Comparison of ENCODE assay signal across 8 cellular contexts in genomic region chr1:12276225-12276624, GRCh38. TPM values are rescaled to one million over a fixed set of nuclear protein-coding genes. Genes with fewer than 3 reads are reported as not detected.
A peak's percentile ranks its signal among the peaks of the same experiment; 100 is the strongest.
DNase-seq lines count a peak whose midpoint lies in the region; FAIRE-seq and TF ChIP-seq lines count a peak whose summit lies in the region.

No MANE protein-coding gene starts in this region.

- no peak overlapping the region for H3K4me3 ChIP-seq in tibial nerve

- H3K36me3 Mint-ChIP-seq in activated CD4-positive, alpha-beta T cell treated with anti-CD3 and anti-CD28 coated beads, Interleukin-2, amount 10 ng/mL, durations not matched to agents 24 days and 14 days (ENCODE audit: low read depth), result peaks cover 56% of the 10 kb centered on the region
- H3K36me3 Mint-ChIP-seq in activated CD4-positive, alpha-beta memory T cell treated with anti-CD3 and anti-CD28 coated beads, Interleukin-2, amount 10 ng/mL, durations not matched to agents 7 days and 5 days (ENCODE audit: low read depth), result peaks cover 49% of the 10 kb centered on the region

- H3K4me3 Mint-ChIP-seq in activated CD4-positive, alpha-beta T cell treated with anti-CD3 and anti-CD28 coated beads, Interleukin-2, amount 10 ng/mL, durations not matched to agents 24 days and 14 days, result no peak overlapping the region
- no peak overlapping the region for H3K4me3 Mint-ChIP-seq in activated CD4-positive, alpha-beta memory T cell treated with anti-CD3 and anti-CD28 coated beads, Interleukin-2, amount 10 ng/mL, durations not matched to agents 7 days and 5 days

- H3K27me3 Mint-ChIP-seq in activated CD4-positive, alpha-beta T cell treated with anti-CD3 and anti-CD28 coated beads, Interleukin-2, amount 10 ng/mL, durations not matched to agents 24 days and 14 days, result no peaks in the 10 kb centered on the region
- H3K27me3 Mint-ChIP-seq in activated CD4-positive, alpha-beta memory T cell treated with anti-CD3 and anti-CD28 coated beads, Interleukin-2, amount 10 ng/mL, durations not matched to agents 7 days and 5 days, result no peaks in the 10 kb centered on the region

- H3K9me3 Mint-ChIP-seq in activated CD4-positive, alpha-beta T cell treated with anti-CD3 and anti-CD28 coated beads, Interleukin-2, amount 10 ng/mL, durations not matched to agents 24 days and 14 days, result no peaks in the 10 kb centered on the region
- no peaks in the 10 kb centered on the region for H3K9me3 Mint-ChIP-seq in activated CD4-positive, alpha-beta memory T cell treated with anti-CD3 and anti-CD28 coated beads, Interleukin-2, amount 10 ng/mL, durations not matched to agents 7 days and 5 days

- no peaks in the 10 kb centered on the region for H3K27me3 ChIP-seq in tibial nerve

- peak; percentile 22 to 59 (median 43) for TF ChIP-seq CTCF in tibial nerve (IDR thresholded peaks at IDR 0.05)

- H3K4me1 ChIP-seq in tibial nerve, result no peaks in the 10 kb centered on the region

- POLR2A ChIA-PET in activated CD4-positive, alpha-beta memory T cell treated with anti-CD3 and anti-CD28 coated beads, Interleukin-2, amount 10 ng/mL, durations not matched to agents 7 days and 5 days (lab: Charles Lee), result interaction anchor here (1.2 kb wide), 2 partner anchors 366 to 367 kb away, joined by 3 to 4 read pairs; no protein-coding TSS in a partner anchor

- no peaks in the 10 kb centered on the region for H3K9me3 ChIP-seq in tibial nerve

- peaks cover 5 to 98% (median 19%) of the 10 kb centered on the region in 3 donors for H3K36me3 ChIP-seq in tibial nerve

- H3K27ac ChIP-seq in tibial nerve, result no peak overlapping the region

- CTCF ChIA-PET in activated CD4-positive, alpha-beta memory T cell treated with anti-CD3 and anti-CD28 coated beads, Interleukin-2, amount 10 ng/mL, durations not matched to agents 7 days and 5 days (lab: Charles Lee), result interaction anchor here (0.6 to 4.4 kb wide), 11 partner anchors 10 to 381 kb away, joined by 3 to 33 read pairs (median 5); partner anchors contain the start of genes DHRS3 and VPS13D

- H3K4me1 Mint-ChIP-seq in activated CD4-positive, alpha-beta T cell treated with anti-CD3 and anti-CD28 coated beads, Interleukin-2, amount 10 ng/mL, durations not matched to agents 24 days and 14 days, result peaks cover 1% of the 10 kb centered on the region
- no peaks in the 10 kb centered on the region for H3K4me1 Mint-ChIP-seq in activated CD4-positive, alpha-beta memory T cell treated with anti-CD3 and anti-CD28 coated beads, Interleukin-2, amount 10 ng/mL, durations not matched to agents 7 days and 5 days

- no peak overlapping the region for H3K27ac Mint-ChIP-seq in activated CD4-positive, alpha-beta T cell treated with anti-CD3 and anti-CD28 coated beads, Interleukin-2, amount 10 ng/mL, durations not matched to agents 24 days and 14 days
- no peak overlapping the region for H3K27ac Mint-ChIP-seq in activated CD4-positive, alpha-beta memory T cell treated with anti-CD3 and anti-CD28 coated beads, Interleukin-2, amount 10 ng/mL, durations not matched to agents 7 days and 5 days

- TF ChIP-seq POLR2A in tibial nerve (IDR thresholded peaks at IDR 0.05), result no peak
- TF ChIP-seq POLR2A in GM12891 (IDR thresholded peaks at IDR 0.05; ENCODE audit: low read depth, low read length), result no peak

- 56 to 62% methylated on average over 7 of the region's 7 CpGs for WGBS in tibial nerve, 2 donors

- intact Hi-C loops in activated CD4-positive, alpha-beta T cell treated with anti-CD3 and anti-CD28 coated beads, Interleukin-2, amount 10 ng/mL, durations not matched to agents 24 days and 14 days (cut with micrococcal nuclease), result no loop called here

- peak; percentile 2 for DNase-seq in activated CD4-positive, alpha-beta T cell treated with anti-CD3 and anti-CD28 coated beads, Interleukin-2, amount 50 U/mL, for 1 hour
- DNase-seq in activated CD4-positive, alpha-beta T cell treated with anti-CD3 and anti-CD28 coated beads, Interleukin-2, amount 10 ng/mL, durations not matched to agents 24 days and 14 days, result no peak
- DNase-seq in activated CD4-positive, alpha-beta memory T cell treated with anti-CD3 and anti-CD28 coated beads, Interleukin-2, amount 10 ng/mL, durations not matched to agents 7 days and 5 days, result peak; percentile 33
- DNase-seq in iPS-NIHi11 (ENCODE audit: low spot score) (peak; percentile 66), tibial nerve (ENCODE audit: low spot score in 2 of 2) (no peak), NCI-H2029 treated with DMSO at 0.1 percent for 48 hours (lab: John Stamatoyannopoulos, UW) (no peak), GM12891 (ENCODE audit: insufficient read length, low spot score) (no peak), GDM1 (lab: John Stamatoyannopoulos, UW) (no peak)

- no peak for TF ChIP-seq EP300 in tibial nerve (IDR thresholded peaks at IDR 0.05)

- FAIRE-seq in GM12891 (lab: Jason Lieb, UNC), result no peak

TF ChIP-seq in GM12891, 5 proteins besides CTCF, POLR2A, EP300 and RAD21:
- no peak for TF ChIP-seq POU2F2 (IDR thresholded peaks at IDR 0.05; ENCODE audit: low read depth, low read length)

RNA-seq across cellular contexts. Expression of gene VPS13D, which starts 46.4 kb away (rescaled TPM):
- 26.9 and 30.8 TPM in 2 replicates for total RNA-seq in activated CD4-positive, alpha-beta T cell treated with anti-CD3 and anti-CD28 coated beads, Interleukin-2, amount 10 ng/mL, durations not matched to agents 24 days and 14 days
- 10 to 100 TPM; 28.1 to 31.4 TPM for total RNA-seq in activated CD4-positive, alpha-beta memory T cell treated with anti-CD3 and anti-CD28 coated beads, Interleukin-2, amount 10 ng/mL, durations not matched to agents 7 days and 5 days
- total RNA-seq in tibial nerve, result 100 to 1,000 TPM in 3 of 4 donors, 10 to 100 TPM in 1; 99.2 to 132 (median 110) TPM
- 5.5 TPM for polyA plus RNA-seq in GM12891 (2012; ENCODE audit: low read depth, missing spikeins)

Comparison
In these comparisons a context has a peak if more than half of its experiments do, and no peak if none do; other contexts are left out.
1. DNase-seq: peak in activated CD4-positive, alpha-beta T cell treated with anti-CD3 and anti-CD28 coated beads, Interleukin-2, amount 50 U/mL, for 1 hour (single experiment), activated CD4-positive, alpha-beta memory T cell treated with anti-CD3 and anti-CD28 coated beads, Interleukin-2, amount 10 ng/mL, durations not matched to agents 7 days and 5 days (single experiment) and iPS-NIHi11 (single experiment); none in activated CD4-positive, alpha-beta T cell treated with anti-CD3 and anti-CD28 coated beads, Interleukin-2, amount 10 ng/mL, durations not matched to agents 24 days and 14 days (single experiment), tibial nerve (0 of 2), NCI-H2029 treated with DMSO at 0.1 percent for 48 hours (single experiment), GM12891 (single experiment) and GDM1 (single experiment).